In the genomic region with DNA sequence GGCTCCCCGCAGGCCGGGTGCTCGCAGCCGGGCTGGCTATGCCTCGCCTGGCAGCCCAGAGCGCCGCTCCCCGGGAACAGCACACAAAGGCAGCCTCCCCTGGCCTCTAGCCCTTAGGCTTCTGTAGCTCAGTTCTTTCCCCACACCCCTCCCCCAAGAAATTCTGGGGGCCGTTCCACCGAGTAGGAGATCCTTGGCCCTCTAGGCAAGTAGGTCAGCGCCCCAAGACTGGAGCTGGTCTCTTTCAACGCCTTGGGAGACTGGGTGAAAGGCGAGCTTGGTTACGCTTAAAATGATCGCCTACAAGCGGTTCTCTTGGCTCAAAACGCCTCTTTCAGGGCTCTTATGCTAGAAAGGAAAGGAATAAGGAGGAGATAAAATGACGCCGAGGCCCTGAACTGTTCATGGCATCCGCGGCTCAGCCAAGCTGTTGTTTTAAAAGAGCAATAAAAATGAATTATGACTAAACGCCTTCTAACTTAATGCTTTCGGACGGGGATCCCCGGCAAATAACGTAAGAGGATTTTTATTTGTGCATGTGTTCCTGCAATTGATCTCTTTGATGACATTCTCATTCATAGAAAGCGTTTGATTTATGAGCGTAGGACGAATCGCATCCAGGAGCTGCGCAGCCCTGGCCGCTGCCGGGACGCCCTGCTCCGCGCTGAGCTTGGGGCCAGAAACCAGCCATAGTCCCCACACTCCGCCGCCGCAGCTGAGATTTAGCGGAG, we compare ENCODE assay signal across 8 cellular contexts. TPM values are rescaled to one million over a fixed set of nuclear protein-coding genes. Genes with fewer than 3 reads are reported as not detected.
A peak's percentile ranks its signal among the peaks of the same experiment; 100 is the strongest.
DNase-seq lines count a peak whose midpoint lies in the region; ATAC-seq and TF ChIP-seq lines count a peak whose summit lies in the region.

No MANE protein-coding gene starts in this region.

- H3K36me3 Mint-ChIP-seq in T-cell (peaks cover 24% of the 10 kb centered on the region), glutamatergic neuron (ENCODE audit: unreplicated experiment) (peaks cover 4% of the 10 kb centered on the region)

- POLR2A ChIA-PET in T-cell (lab: Charles Lee) = interaction anchor here in 1 of 2 donors (0.7 kb wide), 1 partner anchor 407 kb away, joined by 3 read pairs; no protein-coding TSS in a partner anchor

- ATAC-seq in T-cell (replicated peaks in 1 of 4) (no peak), GM19455 (IDR thresholded peaks at IDR 0.05; ENCODE audit: unreplicated experiment) (no peak)

- H3K9me3 Mint-ChIP-seq in T-cell (no peaks in the 10 kb centered on the region), glutamatergic neuron (ENCODE audit: unreplicated experiment) (peaks cover 37% of the 10 kb centered on the region)

- H3K4me1 Mint-ChIP-seq in T-cell (peaks cover 36 to 53% (median 45%) of the 10 kb centered on the region in 3 donors), glutamatergic neuron (ENCODE audit: low read depth, unreplicated experiment) (peaks cover 14% of the 10 kb centered on the region)

- DNase-seq in EH (ENCODE audit: low read depth) (peak; percentile 41), T-cell (no peak), glutamatergic neuron (peak; percentile 66), renal cortical epithelial cell (ENCODE audit: low read depth) (peak; percentile 67), T-helper 9 cell (no peak), SIG-M5 treated with dmso at 0.1 percent for 504 hours (lab: John Stamatoyannopoulos, UW; ENCODE audit: unreplicated experiment) (no peak), cerebellar cortex (ENCODE audit: low spot score) (no peak)

- H3K4me3 Mint-ChIP-seq in T-cell (peak overlapping the region in 2 of 3 donors; percentile 17 to 83), glutamatergic neuron (ENCODE audit: unreplicated experiment) (peak overlapping the region; percentile 74)

- TF ChIP-seq CTCF in glutamatergic neuron (IDR thresholded peaks at IDR 0.05; ENCODE audit: partially characterized antibody, unreplicated experiment) = no peak

- CTCF ChIA-PET in T-cell (lab: Charles Lee) = no interaction called here

- H3K27me3 Mint-ChIP-seq in T-cell (peaks cover 60 to 84% of the 10 kb centered on the region in 2 donors), glutamatergic neuron (ENCODE audit: unreplicated experiment) (peaks cover 68% of the 10 kb centered on the region)

- no peak overlapping the region for H3K27ac Mint-ChIP-seq in T-cell
- H3K27ac Mint-ChIP-seq in glutamatergic neuron (ENCODE audit: unreplicated experiment) = peak overlapping the region; percentile 5

RNA-seq across cellular contexts. Expression of a gene that starts 2.9 kb away (rescaled TPM):
- under 1 TPM; 0.28 to 0.66 (median 0.54) TPM for total RNA-seq in T-cell
- not detected for total RNA-seq in glutamatergic neuron (ENCODE audit: unreplicated experiment)
- total RNA-seq in renal cortical epithelial cell = 1.0 and 1.8 TPM in 2 replicates

RNA-seq across cellular contexts. Expression of a gene that starts 3.8 kb away (rescaled TPM):
- total RNA-seq in T-cell = not detected
- not detected for total RNA-seq in glutamatergic neuron (ENCODE audit: unreplicated experiment)
- total RNA-seq in renal cortical epithelial cell = 0.35 and 1.9 TPM in 2 replicates

RNA-seq across cellular contexts. Expression of a gene that starts 31.9 kb away (rescaled TPM):
- total RNA-seq in T-cell (under 1 TPM in 3 of 5 donors, not detected in 2; 0.25 to 0.38 (median 0.36) TPM), glutamatergic neuron (ENCODE audit: unreplicated experiment) (not detected), renal cortical epithelial cell (0.17 and 0.75 TPM in 2 replicates)

RNA-seq across cellular contexts. Expression of a gene that starts 44.8 kb away (rescaled TPM):
- under 1 TPM in 2 of 5 donors, not detected in 3; 0.18 to 0.32 TPM for total RNA-seq in T-cell
- total RNA-seq in glutamatergic neuron (ENCODE audit: unreplicated experiment) = not detected
- 13.4 and 34.2 TPM in 2 replicates for total RNA-seq in renal cortical epithelial cell

RNA-seq across cellular contexts. Expression of a gene that starts 48.9 kb away (rescaled TPM):
- under 1 TPM in 2 of 5 donors, not detected in 3; 0.50 to 0.65 TPM for total RNA-seq in T-cell
- not detected for total RNA-seq in glutamatergic neuron (ENCODE audit: unreplicated experiment)
- 2.8 and 22.0 TPM in 2 replicates for total RNA-seq in renal cortical epithelial cell

Comparison
In these comparisons a context has a peak if more than half of its experiments do, and no peak if none do; other contexts are left out.
1. DNase-seq: peak in EH (single experiment), glutamatergic neuron (single experiment) and renal cortical epithelial cell (single experiment); none in T-cell (0 of 34), T-helper 9 cell (single experiment), SIG-M5 treated with dmso at 0.1 percent for 504 hours (single experiment) and cerebellar cortex (single experiment).